In the genomic region with DNA sequence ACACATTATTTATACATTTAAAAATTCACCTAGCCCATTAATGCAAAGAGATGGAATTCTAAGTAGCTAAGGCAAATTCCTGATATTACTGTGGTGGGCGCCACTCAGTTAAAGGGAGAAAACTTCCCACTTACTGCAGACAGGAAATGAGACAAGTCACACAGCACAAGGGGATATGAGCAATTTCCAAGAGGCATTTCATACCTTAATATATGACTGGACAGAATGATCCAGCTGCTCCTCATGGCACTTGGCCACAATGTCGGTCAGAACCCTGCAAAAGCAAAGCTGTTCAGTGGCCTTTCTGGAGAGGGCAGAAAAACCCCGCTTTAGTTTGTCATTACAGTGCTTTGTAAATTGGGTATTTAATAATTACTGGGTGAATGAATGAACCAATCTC, we compare ENCODE assay signal across 13 cellular contexts.
DNase-seq lines count a peak whose midpoint lies in the region; ATAC-seq and TF ChIP-seq lines count a peak whose summit lies in the region.
"Had no signal": no experiment of that assay in that cellular context is flagged by ENCODE, and none has a peak within 500 bp of the region (broad histone marks: within the 10 kb centered on the region; RNA-seq: fewer than 3 reads in every experiment).

No MANE protein-coding gene starts in this region.

- no peak overlapping the region for H3K18ac ChIP-seq in neuronal stem cell (ENCODE audit: low read length)

- no peak overlapping the region for H3K23ac ChIP-seq in neuronal stem cell (ENCODE audit: low read depth, low read length, poor library complexity)

- CTCF ChIA-PET in Caco-2 (lab: Charles Lee), result no interaction called here

- no peak overlapping the region for H3K14ac ChIP-seq in neuronal stem cell (ENCODE audit: low read length)

- POLR2A ChIA-PET in Caco-2 (lab: Charles Lee), result no interaction called here

- H3K4me2 ChIP-seq in neuronal stem cell (ENCODE audit: insufficient read depth, low read length, poor library complexity, severe bottlenecking), result no peak overlapping the region

- TF ChIP-seq CTCF in Caco-2 (IDR thresholded peaks at IDR 0.05; ENCODE audit: insufficient read depth in 1 of 2, low read depth in 1 of 2, low read length in 1 of 2, severe bottlenecking in 1 of 2, unreplicated experiment in 1 of 2), result no peak

- H2BK12ac ChIP-seq in neuronal stem cell (ENCODE audit: low read length), result no peak overlapping the region

- H3K27ac Mint-ChIP-seq in Caco-2 (ENCODE audit: unreplicated experiment), result no peak overlapping the region

- WGBS in neuronal stem cell (ENCODE audit: extremely low coverage in 2 of 2, insufficient read length in 2 of 2, insufficient replicate concordance in 1 of 2), 2 donors, result no CpG with 5 or more reads among the region's 3 CpGs

- H3K9me3 ChIP-seq in adipocyte (ENCODE audit: control insufficient read depth, low read length), result no peaks in the 10 kb centered on the region
- H3K9me3 ChIP-seq in neuronal stem cell (replicated peaks in 1 of 2; ENCODE audit: control insufficient read depth in 2 of 2, insufficient read depth in 1 of 2, low read depth in 1 of 2, low read length in 2 of 2), result peaks cover 0 to 4% of the 10 kb centered on the region in 2 donors
- no peaks in the 10 kb centered on the region for H3K9me3 ChIP-seq in Caco-2
- H3K9me3 ChIP-seq: right lobe of liver had no signal

- H2AFZ ChIP-seq in ACC112 (ENCODE audit: low read length, unreplicated experiment) (peak overlapping the region; percentile 11), neuronal stem cell (ENCODE audit: low read length) (no peak overlapping the region)

- no peaks in the 10 kb centered on the region for H3K4me1 Mint-ChIP-seq in Caco-2 (ENCODE audit: low read depth, unreplicated experiment)

- BruUV-seq in Caco-2 (replicated peaks; lab: Mats Ljungman, UMichigan), result no TSS peak

- H4K91ac ChIP-seq in neuronal stem cell (ENCODE audit: low read depth, low read length, poor library complexity), result no peak overlapping the region

- H2BK120ac ChIP-seq in neuronal stem cell (ENCODE audit: low read depth, low read length), result no peak overlapping the region

- H3K27ac ChIP-seq in ACC112 (ENCODE audit: low read depth, low read length), result peak overlapping the region; percentile 72
- H3K27ac ChIP-seq in neuronal stem cell (replicated peaks; ENCODE audit: low read length), result no peak overlapping the region
- H3K27ac ChIP-seq: right lobe of liver had no signal

- H3K36me3 Mint-ChIP-seq in Caco-2 (ENCODE audit: insufficient read depth, unreplicated experiment), result no peaks in the 10 kb centered on the region

- no peak overlapping the region for H2BK15ac ChIP-seq in neuronal stem cell (ENCODE audit: low read length)

- no peak overlapping the region for H3K4me3 Mint-ChIP-seq in Caco-2 (ENCODE audit: unreplicated experiment)

- H3K36me3 ChIP-seq in ACC112 (ENCODE audit: insufficient read depth, low read length) (peaks cover 48% of the 10 kb centered on the region), adipocyte (ENCODE audit: control insufficient read depth, insufficient read depth, low read length, severe bottlenecking) (peaks cover 17% of the 10 kb centered on the region), neuronal stem cell (replicated peaks in 1 of 2; ENCODE audit: control insufficient read depth in 2 of 2, insufficient read depth in 2 of 2, low read length in 2 of 2) (peaks cover 0 to 5% of the 10 kb centered on the region in 2 donors), Caco-2 (ENCODE audit: control insufficient read depth, insufficient read depth, low read length) (no peaks in the 10 kb centered on the region)
- H3K36me3 ChIP-seq: right lobe of liver had no signal

- no peak overlapping the region for H4K8ac ChIP-seq in neuronal stem cell (ENCODE audit: low read depth, low read length)

- no peak overlapping the region for H2BK5ac ChIP-seq in neuronal stem cell (ENCODE audit: low read length)

- H3K9ac ChIP-seq in adipocyte (ENCODE audit: low read length) (no peak overlapping the region), neuronal stem cell (ENCODE audit: low read depth, low read length, poor library complexity) (no peak overlapping the region)

- H3K4me1 ChIP-seq in ACC112 (ENCODE audit: control insufficient read depth, insufficient read depth, low read length, unreplicated experiment), result peaks cover 29% of the 10 kb centered on the region
- H3K4me1 ChIP-seq in adipocyte (ENCODE audit: control insufficient read depth, insufficient read depth, low read length), result peaks cover 25% of the 10 kb centered on the region
- H3K4me1 ChIP-seq in neuronal stem cell (ENCODE audit: control insufficient read depth in 2 of 2, insufficient read depth in 1 of 2, low read depth in 1 of 2, low read length in 2 of 2), result peaks cover 0 to 4% of the 10 kb centered on the region in 2 donors
- H3K4me1 ChIP-seq in Caco-2, result no peaks in the 10 kb centered on the region
- H3K4me1 ChIP-seq: right lobe of liver had no signal

- ATAC-seq in GM21825 (IDR thresholded peaks at IDR 0.05; ENCODE audit: unreplicated experiment), result no peak

- no peak overlapping the region for H3K4me3 ChIP-seq in ACC112 (ENCODE audit: low read depth, low read length)
- peak overlapping the region; percentile 8 for H3K4me3 ChIP-seq in adipocyte (ENCODE audit: low read length)
- H3K4me3 ChIP-seq in neuronal stem cell (ENCODE audit: low read length in 2 of 2), result no peak overlapping the region
- H3K4me3 ChIP-seq in Caco-2 (ENCODE audit: low read depth, low read length), result no peak overlapping the region
- H3K4me3 ChIP-seq: right lobe of liver had no signal

- no peaks in the 10 kb centered on the region for H3K27me3 ChIP-seq in ACC112 (ENCODE audit: insufficient read depth, low read length)
- no peaks in the 10 kb centered on the region for H3K27me3 ChIP-seq in adipocyte (replicated peaks; ENCODE audit: control insufficient read depth, insufficient read depth, low read length)
- H3K27me3 ChIP-seq in neuronal stem cell (ENCODE audit: control insufficient read depth in 3 of 3, insufficient read depth in 3 of 3, low read depth in 1 of 3, low read length in 3 of 3), result no peaks in the 10 kb centered on the region
- no peaks in the 10 kb centered on the region for H3K27me3 ChIP-seq in Caco-2 (replicated peaks; ENCODE audit: control insufficient read depth, insufficient read depth, low read length)
- H3K27me3 ChIP-seq: right lobe of liver had no signal

- DNase-seq in GM04504 (ENCODE audit: low read depth) (peak; percentile 76), adipocyte (ENCODE audit: low read depth) (peak; percentile 70), glomerular visceral epithelial cell (ENCODE audit: extremely low spot score) (peak; percentile 86), midbrain (lab: John Stamatoyannopoulos, UW) (no peak), neuronal stem cell (ENCODE audit: low spot score) (no peak), Caco-2 (no peak)
- DNase-seq: activated CD4-positive, CD25-positive, alpha-beta regulatory T cell; activated gamma-delta T cell; Calu3; NCI-H2107; right lobe of liver had no signal

- no peaks in the 10 kb centered on the region for H3K9me3 Mint-ChIP-seq in Caco-2 (ENCODE audit: unreplicated experiment)

- H3K79me2 ChIP-seq in ACC112 (ENCODE audit: control insufficient read depth, insufficient read depth, low read length, unreplicated experiment), result no peaks in the 10 kb centered on the region

- no peak overlapping the region for H2AK5ac ChIP-seq in neuronal stem cell (ENCODE audit: low read depth, low read length)

- intact Hi-C loops in Caco-2 (cut with micrococcal nuclease; ENCODE audit: unreplicated experiment), result no loop called here

- H3K79me1 ChIP-seq in neuronal stem cell (ENCODE audit: low read depth, low read length), result no peaks in the 10 kb centered on the region

- no peak overlapping the region for H3K4ac ChIP-seq in neuronal stem cell (ENCODE audit: low read length)

- H3K27me3 Mint-ChIP-seq in Caco-2 (ENCODE audit: insufficient read depth, unreplicated experiment), result peaks cover 5% of the 10 kb centered on the region

Comparison
In these comparisons a context has a peak if more than half of its experiments do, and no peak if none do; other contexts are left out.
1. DNase-seq: peak in GM04504 (single experiment), adipocyte (single experiment) and glomerular visceral epithelial cell (single experiment); none in midbrain (single experiment), neuronal stem cell (single experiment) and Caco-2 (0 of 2).